Comparison of ENCODE assay signal across 1 cellular context in the genomic region with DNA sequence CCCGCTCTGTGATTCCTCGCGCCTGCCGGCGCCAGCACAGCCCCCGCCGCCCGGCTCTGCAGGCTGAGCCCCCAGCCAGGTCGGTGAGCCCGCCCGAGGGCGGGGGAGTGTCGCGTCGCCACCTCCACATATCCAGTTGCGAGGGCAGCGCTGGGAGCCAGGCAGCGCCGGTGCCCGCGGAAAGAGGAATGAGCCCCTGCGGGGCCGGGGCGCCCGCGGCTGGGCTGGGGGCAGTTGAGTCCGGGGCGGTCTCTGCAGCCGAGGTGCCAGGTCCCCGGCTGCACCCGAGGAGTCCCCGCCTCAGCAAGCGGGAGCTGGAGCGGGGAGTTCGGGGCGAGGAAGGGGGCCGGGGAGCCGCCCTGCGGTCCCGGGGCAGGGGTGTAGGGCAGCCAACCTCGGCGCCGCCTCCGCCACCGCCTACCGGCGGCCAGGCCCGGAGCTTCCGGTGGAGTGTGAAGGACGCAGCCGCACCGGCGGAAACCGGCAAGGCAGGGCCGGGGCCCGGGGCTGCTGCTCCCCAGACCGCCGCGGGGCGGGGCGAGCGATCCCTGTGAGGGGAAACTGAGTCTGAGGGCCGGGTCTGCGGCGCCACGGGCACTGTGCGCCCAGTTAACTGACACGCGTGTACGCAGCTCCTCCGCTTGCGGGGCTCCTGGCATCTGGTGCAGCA.
TF ChIP-seq lines count a peak whose summit lies in the region.

No MANE protein-coding gene starts in this region.

TF ChIP-seq in HEK293, 187 proteins besides CTCF, POLR2A, EP300 and RAD21 (continued from another document and continues in another):
- TF ChIP-seq, protein P1, sequence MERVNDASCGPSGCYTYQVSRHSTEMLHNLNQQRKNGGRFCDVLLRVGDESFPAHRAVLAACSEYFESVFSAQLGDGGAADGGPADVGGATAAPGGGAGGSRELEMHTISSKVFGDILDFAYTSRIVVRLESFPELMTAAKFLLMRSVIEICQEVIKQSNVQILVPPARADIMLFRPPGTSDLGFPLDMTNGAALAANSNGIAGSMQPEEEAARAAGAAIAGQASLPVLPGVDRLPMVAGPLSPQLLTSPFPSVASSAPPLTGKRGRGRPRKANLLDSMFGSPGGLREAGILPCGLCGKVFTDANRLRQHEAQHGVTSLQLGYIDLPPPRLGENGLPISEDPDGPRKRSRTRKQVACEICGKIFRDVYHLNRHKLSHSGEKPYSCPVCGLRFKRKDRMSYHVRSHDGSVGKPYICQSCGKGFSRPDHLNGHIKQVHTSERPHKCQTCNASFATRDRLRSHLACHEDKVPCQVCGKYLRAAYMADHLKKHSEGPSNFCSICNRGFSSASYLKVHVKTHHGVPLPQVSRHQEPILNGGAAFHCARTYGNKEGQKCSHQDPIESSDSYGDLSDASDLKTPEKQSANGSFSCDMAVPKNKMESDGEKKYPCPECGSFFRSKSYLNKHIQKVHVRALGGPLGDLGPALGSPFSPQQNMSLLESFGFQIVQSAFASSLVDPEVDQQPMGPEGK (tag by site-specific recombination; IDR thresholded peaks at IDR 0.05), result peak; percentile 44
- TF ChIP-seq EGR2 (tag by site-specific recombination; IDR thresholded peaks at IDR 0.05; ENCODE audit: low read depth) (peak; percentile 65), ZNF48 (tag by site-specific recombination; IDR thresholded peaks at IDR 0.05) (no peak), ZNF561 (tag by site-specific recombination; IDR thresholded peaks at IDR 0.05; ENCODE audit: borderline replicate concordance) (peak; percentile 60; the same call in 1 of the 2 replicates), GLIS2 (tag by site-specific recombination; IDR thresholded peaks at IDR 0.05) (peak; percentile 60), ZBTB11 (tag by site-specific recombination; conservative IDR thresholded peaks at IDR 0.05; ENCODE audit: low read depth) (peak; percentile 82), ZBTB20 (tag by site-specific recombination; IDR thresholded peaks at IDR 0.05) (peak; percentile 90), ZNF701 (tag by site-specific recombination; IDR thresholded peaks at IDR 0.05) (no peak), ZBTB48 (tag by site-specific recombination; IDR thresholded peaks at IDR 0.05) (peak; percentile 31; the same call in 1 of the 2 replicates), ZNF280C (tag by site-specific recombination; IDR thresholded peaks at IDR 0.05) (no peak), GFI1B (tag by site-specific recombination; IDR thresholded peaks at IDR 0.05) (no peak), ZBTB8A (tag by site-specific recombination; IDR thresholded peaks at IDR 0.05) (peak; percentile 89), SP2 (tag by site-specific recombination; IDR thresholded peaks at IDR 0.05) (peak; percentile 61), PRDM10 (tag by site-specific recombination; IDR thresholded peaks at IDR 0.05) (0 out of 2 replicates have a peak, but pooled peaks have one; percentile 21), ZNF600 (tag by site-specific recombination; IDR thresholded peaks at IDR 0.05) (peak; percentile 90), ZNF704 (tag by site-specific recombination; IDR thresholded peaks at IDR 0.05) (no peak), KLF9 (tag by site-specific recombination; IDR thresholded peaks at IDR 0.05; ENCODE audit: low read depth) (peak; percentile 38; the same call in 1 of the 2 replicates)
- TF ChIP-seq, protein P2, sequence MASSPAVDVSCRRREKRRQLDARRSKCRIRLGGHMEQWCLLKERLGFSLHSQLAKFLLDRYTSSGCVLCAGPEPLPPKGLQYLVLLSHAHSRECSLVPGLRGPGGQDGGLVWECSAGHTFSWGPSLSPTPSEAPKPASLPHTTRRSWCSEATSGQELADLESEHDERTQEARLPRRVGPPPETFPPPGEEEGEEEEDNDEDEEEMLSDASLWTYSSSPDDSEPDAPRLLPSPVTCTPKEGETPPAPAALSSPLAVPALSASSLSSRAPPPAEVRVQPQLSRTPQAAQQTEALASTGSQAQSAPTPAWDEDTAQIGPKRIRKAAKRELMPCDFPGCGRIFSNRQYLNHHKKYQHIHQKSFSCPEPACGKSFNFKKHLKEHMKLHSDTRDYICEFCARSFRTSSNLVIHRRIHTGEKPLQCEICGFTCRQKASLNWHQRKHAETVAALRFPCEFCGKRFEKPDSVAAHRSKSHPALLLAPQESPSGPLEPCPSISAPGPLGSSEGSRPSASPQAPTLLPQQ (tag by site-specific recombination; IDR thresholded peaks at IDR 0.05), result peak; percentile 41; the same call in 1 of the 2 replicates
- TF ChIP-seq, protein P3, sequence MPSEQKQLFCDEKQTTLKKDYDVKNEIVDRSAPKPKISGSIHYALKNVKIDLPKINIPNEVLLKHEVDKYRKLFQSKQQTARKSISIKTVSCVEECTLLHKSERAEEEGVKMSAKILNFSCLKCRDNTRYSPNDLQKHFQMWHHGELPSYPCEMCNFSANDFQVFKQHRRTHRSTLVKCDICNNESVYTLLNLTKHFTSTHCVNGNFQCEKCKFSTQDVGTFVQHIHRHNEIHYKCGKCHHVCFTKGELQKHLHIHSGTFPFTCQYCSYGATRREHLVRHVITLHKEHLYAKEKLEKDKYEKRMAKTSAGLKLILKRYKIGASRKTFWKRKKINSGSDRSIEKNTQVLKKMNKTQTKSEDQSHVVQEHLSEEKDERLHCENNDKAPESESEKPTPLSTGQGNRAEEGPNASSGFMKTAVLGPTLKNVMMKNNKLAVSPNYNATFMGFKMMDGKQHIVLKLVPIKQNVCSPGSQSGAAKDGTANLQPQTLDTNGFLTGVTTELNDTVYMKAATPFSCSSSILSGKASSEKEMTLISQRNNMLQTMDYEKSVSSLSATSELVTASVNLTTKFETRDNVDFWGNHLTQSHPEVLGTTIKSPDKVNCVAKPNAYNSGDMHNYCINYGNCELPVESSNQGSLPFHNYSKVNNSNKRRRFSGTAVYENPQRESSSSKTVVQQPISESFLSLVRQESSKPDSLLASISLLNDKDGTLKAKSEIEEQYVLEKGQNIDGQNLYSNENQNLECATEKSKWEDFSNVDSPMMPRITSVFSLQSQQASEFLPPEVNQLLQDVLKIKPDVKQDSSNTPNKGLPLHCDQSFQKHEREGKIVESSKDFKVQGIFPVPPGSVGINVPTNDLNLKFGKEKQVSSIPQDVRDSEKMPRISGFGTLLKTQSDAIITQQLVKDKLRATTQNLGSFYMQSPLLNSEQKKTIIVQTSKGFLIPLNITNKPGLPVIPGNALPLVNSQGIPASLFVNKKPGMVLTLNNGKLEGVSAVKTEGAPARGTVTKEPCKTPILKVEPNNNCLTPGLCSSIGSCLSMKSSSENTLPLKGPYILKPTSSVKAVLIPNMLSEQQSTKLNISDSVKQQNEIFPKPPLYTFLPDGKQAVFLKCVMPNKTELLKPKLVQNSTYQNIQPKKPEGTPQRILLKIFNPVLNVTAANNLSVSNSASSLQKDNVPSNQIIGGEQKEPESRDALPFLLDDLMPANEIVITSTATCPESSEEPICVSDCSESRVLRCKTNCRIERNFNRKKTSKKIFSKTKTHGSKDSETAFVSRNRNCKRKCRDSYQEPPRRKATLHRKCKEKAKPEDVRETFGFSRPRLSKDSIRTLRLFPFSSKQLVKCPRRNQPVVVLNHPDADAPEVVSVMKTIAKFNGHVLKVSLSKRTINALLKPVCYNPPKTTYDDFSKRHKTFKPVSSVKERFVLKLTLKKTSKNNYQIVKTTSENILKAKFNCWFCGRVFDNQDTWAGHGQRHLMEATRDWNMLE (tag by site-specific recombination; conservative IDR thresholded peaks at IDR 0.05; ENCODE audit: low read depth), result peak; percentile 56
- TF ChIP-seq, protein P4, sequence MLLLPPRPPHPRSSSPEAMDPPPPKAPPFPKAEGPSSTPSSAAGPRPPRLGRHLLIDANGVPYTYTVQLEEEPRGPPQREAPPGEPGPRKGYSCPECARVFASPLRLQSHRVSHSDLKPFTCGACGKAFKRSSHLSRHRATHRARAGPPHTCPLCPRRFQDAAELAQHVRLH (tag by site-specific recombination; IDR thresholded peaks at IDR 0.05), result 0 out of 2 replicates have a peak, but pooled peaks have one; percentile 8
- TF ChIP-seq, protein P5, sequence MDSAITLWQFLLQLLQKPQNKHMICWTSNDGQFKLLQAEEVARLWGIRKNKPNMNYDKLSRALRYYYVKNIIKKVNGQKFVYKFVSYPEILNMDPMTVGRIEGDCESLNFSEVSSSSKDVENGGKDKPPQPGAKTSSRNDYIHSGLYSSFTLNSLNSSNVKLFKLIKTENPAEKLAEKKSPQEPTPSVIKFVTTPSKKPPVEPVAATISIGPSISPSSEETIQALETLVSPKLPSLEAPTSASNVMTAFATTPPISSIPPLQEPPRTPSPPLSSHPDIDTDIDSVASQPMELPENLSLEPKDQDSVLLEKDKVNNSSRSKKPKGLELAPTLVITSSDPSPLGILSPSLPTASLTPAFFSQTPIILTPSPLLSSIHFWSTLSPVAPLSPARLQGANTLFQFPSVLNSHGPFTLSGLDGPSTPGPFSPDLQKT (IDR thresholded peaks at IDR 0.05; ENCODE audit: borderline replicate concordance, low read depth, low read length), result no peak
- TF ChIP-seq, protein P6, sequence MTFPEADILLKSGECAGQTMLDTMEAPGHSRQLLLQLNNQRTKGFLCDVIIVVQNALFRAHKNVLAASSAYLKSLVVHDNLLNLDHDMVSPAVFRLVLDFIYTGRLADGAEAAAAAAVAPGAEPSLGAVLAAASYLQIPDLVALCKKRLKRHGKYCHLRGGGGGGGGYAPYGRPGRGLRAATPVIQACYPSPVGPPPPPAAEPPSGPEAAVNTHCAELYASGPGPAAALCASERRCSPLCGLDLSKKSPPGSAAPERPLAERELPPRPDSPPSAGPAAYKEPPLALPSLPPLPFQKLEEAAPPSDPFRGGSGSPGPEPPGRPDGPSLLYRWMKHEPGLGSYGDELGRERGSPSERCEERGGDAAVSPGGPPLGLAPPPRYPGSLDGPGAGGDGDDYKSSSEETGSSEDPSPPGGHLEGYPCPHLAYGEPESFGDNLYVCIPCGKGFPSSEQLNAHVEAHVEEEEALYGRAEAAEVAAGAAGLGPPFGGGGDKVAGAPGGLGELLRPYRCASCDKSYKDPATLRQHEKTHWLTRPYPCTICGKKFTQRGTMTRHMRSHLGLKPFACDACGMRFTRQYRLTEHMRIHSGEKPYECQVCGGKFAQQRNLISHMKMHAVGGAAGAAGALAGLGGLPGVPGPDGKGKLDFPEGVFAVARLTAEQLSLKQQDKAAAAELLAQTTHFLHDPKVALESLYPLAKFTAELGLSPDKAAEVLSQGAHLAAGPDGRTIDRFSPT (tag by site-specific recombination; IDR thresholded peaks at IDR 0.05), result peak; percentile 20; the same call in 1 of the 2 replicates
